11 cellular contexts compared by ENCODE assay signal in the genomic region with DNA sequence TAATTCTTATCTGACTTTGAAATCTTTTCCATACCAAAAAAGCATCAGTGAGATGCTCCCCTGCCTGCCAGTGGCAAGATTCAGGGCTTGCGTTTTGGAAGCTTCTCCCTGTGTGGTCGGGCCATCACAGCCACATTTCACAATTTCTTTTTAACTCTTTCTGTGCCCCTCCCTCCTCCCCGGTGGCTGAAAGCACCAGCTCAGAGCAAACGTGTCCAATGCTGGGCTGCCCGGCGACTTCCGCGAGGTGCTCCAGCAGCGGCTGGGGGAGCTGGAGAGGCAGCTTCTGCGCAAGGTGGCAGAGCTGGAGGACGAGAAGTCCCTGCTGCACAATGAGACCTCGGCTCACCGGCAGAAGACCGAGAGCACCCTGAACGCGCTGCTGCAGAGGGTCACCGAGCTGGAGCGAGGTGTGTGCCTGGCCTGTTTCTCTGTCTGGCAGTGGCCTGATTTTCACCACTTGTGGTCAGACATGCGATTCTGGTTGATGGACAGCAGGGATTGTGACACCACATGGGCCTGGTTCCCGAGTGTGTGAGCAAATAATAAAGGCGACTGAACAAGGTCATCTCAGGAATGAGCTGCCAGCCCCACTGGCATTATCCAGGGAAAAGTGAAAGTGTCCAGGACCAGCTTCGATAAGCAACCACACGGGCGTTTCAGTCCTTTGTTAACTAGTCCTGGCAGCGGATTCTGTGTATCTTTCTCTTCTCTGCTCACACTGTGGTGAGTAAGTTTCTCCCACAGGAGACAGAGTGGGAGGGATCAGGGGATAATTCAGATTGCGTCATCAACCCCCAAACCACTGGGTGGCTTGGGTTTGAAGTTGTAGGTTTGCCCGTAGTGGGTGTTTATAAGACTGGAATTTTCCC. TPM values are rescaled to one million over a fixed set of nuclear protein-coding genes. Genes with fewer than 3 reads are reported as not detected.
DNase-seq lines count a peak whose midpoint lies in the region; ATAC-seq and TF ChIP-seq lines count a peak whose summit lies in the region.
"Had no signal": no experiment of that assay in that cellular context is flagged by ENCODE, and none has a peak within 500 bp of the region (broad histone marks: within the 10 kb centered on the region; RNA-seq: fewer than 3 reads in every experiment).

No MANE protein-coding gene starts in this region.

- H3K27me3 ChIP-seq in lower lobe of right lung (ENCODE audit: low read depth) (peaks cover 46% of the 10 kb centered on the region), psoas muscle (ENCODE audit: insufficient read depth in 3 of 3, low read length in 2 of 3) (peaks cover 3 to 56% (median 24%) of the 10 kb centered on the region in 3 donors)

- H3K4me1 Mint-ChIP-seq in WTC11, result peaks cover 18% of the 10 kb centered on the region
- peaks cover 2 to 14% of the 10 kb centered on the region in 2 donors for H3K4me1 Mint-ChIP-seq in stimulated activated naive B cell treated with anti-CD40 and anti-IgM and Interleukin-4, amounts not matched to agents 10 μg/mL and 1 μg/mL and 100 μg/mL, for 72 hours
- peaks cover 1 to 17% of the 10 kb centered on the region in 2 donors for H3K4me1 Mint-ChIP-seq in immature natural killer cell

- H3K9me3 ChIP-seq in lower lobe of right lung (no peaks in the 10 kb centered on the region), psoas muscle (no peaks in the 10 kb centered on the region)

- peak overlapping the region; percentile 25 for H3K4me3 ChIP-seq in AG09309 (ENCODE audit: control insufficient read depth, low read depth, low read length)
- H3K4me3 ChIP-seq in lower lobe of right lung, result peak overlapping the region; percentile 31
- no peak overlapping the region for H3K4me3 ChIP-seq in psoas muscle

- H3K4me1 ChIP-seq in lower lobe of right lung (peaks cover 10% of the 10 kb centered on the region), psoas muscle (no peaks in the 10 kb centered on the region)

- CTCF ChIA-PET in WTC11 (lab: Charles Lee), result interaction anchor here (0.8 to 2.3 kb wide), 8 partner anchors 9 to 198 kb away, joined by 3 to 16 read pairs (median 3); no protein-coding TSS in a partner anchor

- no peaks in the 10 kb centered on the region for H3K9me3 Mint-ChIP-seq in WTC11
- no peaks in the 10 kb centered on the region for H3K9me3 Mint-ChIP-seq in stimulated activated naive B cell treated with anti-CD40 and anti-IgM and Interleukin-4, amounts not matched to agents 10 μg/mL and 1 μg/mL and 100 μg/mL, for 72 hours
- no peaks in the 10 kb centered on the region for H3K9me3 Mint-ChIP-seq in immature natural killer cell

- DNase-seq in AG09309 (ENCODE audit: low read depth) (peak; percentile 52), HuH-7.5 (ENCODE audit: low spot score) (peak; percentile 77), WTC11 (ENCODE audit: low spot score) (peak; percentile 47), lower lobe of right lung (no peak), immature natural killer cell (no peak), psoas muscle (no peak), SKM-1 (lab: John Stamatoyannopoulos, UW; ENCODE audit: unreplicated experiment) (no peak)
- no peak for DNase-seq in stimulated activated naive B cell treated with anti-CD40 and anti-IgM and Interleukin-4, amounts not matched to agents 10 μg/mL and 1 μg/mL and 100 μg/mL, for 72 hours
- DNase-seq: NCI-H446 treated with DMSO at 0.1 percent for 48 hours; stimulated activated CD4-positive, alpha-beta T cell treated with anti-CD3 and anti-CD28 coated beads, Interleukin-12 subunit alpha, Interleukin-12 subunit beta, amount 100 ng/mL, for 4 hours had no signal

- intact Hi-C loops in lower lobe of right lung (cut with DNase I) (no loop called here), psoas muscle (cut with DNase I) (no loop called here)

- H3K27ac ChIP-seq in lower lobe of right lung, result no peak overlapping the region
- H3K27ac ChIP-seq in psoas muscle, result no peak overlapping the region

- TF ChIP-seq CTCF in AG09309 (IDR thresholded peaks at IDR 0.05; ENCODE audit: control insufficient read depth, insufficient read depth, low read depth, low read length, missing control alignments) (no peak), WTC11 (IDR thresholded peaks at IDR 0.05) (no peak), lower lobe of right lung (IDR thresholded peaks at IDR 0.05) (no peak), psoas muscle (IDR thresholded peaks at IDR 0.05) (no peak)

- WGBS in psoas muscle, 3 donors, result 40 to 48% (median 44%) methylated on average over 25 to 27 of the region's 27 CpGs

- H3K27ac Mint-ChIP-seq in WTC11 (no peak overlapping the region), immature natural killer cell (no peak overlapping the region)
- H3K27ac Mint-ChIP-seq in stimulated activated naive B cell treated with anti-CD40 and anti-IgM and Interleukin-4, amounts not matched to agents 10 μg/mL and 1 μg/mL and 100 μg/mL, for 72 hours, result no peak overlapping the region

- H3K27me3 Mint-ChIP-seq in WTC11 (ENCODE audit: low read depth) (peaks cover 61% of the 10 kb centered on the region), immature natural killer cell (ENCODE audit: low read depth in 3 of 3) (peaks cover 4 to 16% (median 13%) of the 10 kb centered on the region in 3 donors)
- H3K27me3 Mint-ChIP-seq in stimulated activated naive B cell treated with anti-CD40 and anti-IgM and Interleukin-4, amounts not matched to agents 10 μg/mL and 1 μg/mL and 100 μg/mL, for 72 hours, result peaks cover 53 to 75% of the 10 kb centered on the region in 2 donors

- H3K36me3 Mint-ChIP-seq in WTC11 (peaks cover 5% of the 10 kb centered on the region), immature natural killer cell (peaks cover 0 to 4% (median 0%) of the 10 kb centered on the region in 3 donors)
- no peaks in the 10 kb centered on the region for H3K36me3 Mint-ChIP-seq in stimulated activated naive B cell treated with anti-CD40 and anti-IgM and Interleukin-4, amounts not matched to agents 10 μg/mL and 1 μg/mL and 100 μg/mL, for 72 hours

- H3K4me3 Mint-ChIP-seq in WTC11 (peak overlapping the region; percentile 80), immature natural killer cell (no peak overlapping the region)
- no peak overlapping the region for H3K4me3 Mint-ChIP-seq in stimulated activated naive B cell treated with anti-CD40 and anti-IgM and Interleukin-4, amounts not matched to agents 10 μg/mL and 1 μg/mL and 100 μg/mL, for 72 hours

- POLR2A ChIA-PET in WTC11 (lab: Charles Lee), result interaction anchor here (0.9 kb wide), 1 partner anchor 10 kb away, joined by 3 read pairs; no protein-coding TSS in a partner anchor

- ATAC-seq in WTC11 (peak; percentile 32), lower lobe of right lung (peak; percentile 22 to 30), psoas muscle (no peak)
- no peak for ATAC-seq in stimulated activated naive B cell treated with anti-CD40 and anti-IgM and Interleukin-4, amounts not matched to agents 10 μg/mL and 1 μg/mL and 100 μg/mL, for 72 hours (replicated peaks)
- ATAC-seq: HCT116 had no signal

- no peaks in the 10 kb centered on the region for H3K36me3 ChIP-seq in lower lobe of right lung
- H3K36me3 ChIP-seq in psoas muscle (ENCODE audit: insufficient read depth in 1 of 2, low read depth in 1 of 2), result no peaks in the 10 kb centered on the region

TF ChIP-seq in WTC11, 78 proteins besides CTCF, POLR2A, EP300 and RAD21:
- 0 out of 2 replicates have a peak, but pooled peaks have one; percentile 54 for TF ChIP-seq ZNF263 (CRISPR knock-in tag; IDR thresholded peaks at IDR 0.05; ENCODE audit: low read depth)
- TF ChIP-seq, protein P1, sequence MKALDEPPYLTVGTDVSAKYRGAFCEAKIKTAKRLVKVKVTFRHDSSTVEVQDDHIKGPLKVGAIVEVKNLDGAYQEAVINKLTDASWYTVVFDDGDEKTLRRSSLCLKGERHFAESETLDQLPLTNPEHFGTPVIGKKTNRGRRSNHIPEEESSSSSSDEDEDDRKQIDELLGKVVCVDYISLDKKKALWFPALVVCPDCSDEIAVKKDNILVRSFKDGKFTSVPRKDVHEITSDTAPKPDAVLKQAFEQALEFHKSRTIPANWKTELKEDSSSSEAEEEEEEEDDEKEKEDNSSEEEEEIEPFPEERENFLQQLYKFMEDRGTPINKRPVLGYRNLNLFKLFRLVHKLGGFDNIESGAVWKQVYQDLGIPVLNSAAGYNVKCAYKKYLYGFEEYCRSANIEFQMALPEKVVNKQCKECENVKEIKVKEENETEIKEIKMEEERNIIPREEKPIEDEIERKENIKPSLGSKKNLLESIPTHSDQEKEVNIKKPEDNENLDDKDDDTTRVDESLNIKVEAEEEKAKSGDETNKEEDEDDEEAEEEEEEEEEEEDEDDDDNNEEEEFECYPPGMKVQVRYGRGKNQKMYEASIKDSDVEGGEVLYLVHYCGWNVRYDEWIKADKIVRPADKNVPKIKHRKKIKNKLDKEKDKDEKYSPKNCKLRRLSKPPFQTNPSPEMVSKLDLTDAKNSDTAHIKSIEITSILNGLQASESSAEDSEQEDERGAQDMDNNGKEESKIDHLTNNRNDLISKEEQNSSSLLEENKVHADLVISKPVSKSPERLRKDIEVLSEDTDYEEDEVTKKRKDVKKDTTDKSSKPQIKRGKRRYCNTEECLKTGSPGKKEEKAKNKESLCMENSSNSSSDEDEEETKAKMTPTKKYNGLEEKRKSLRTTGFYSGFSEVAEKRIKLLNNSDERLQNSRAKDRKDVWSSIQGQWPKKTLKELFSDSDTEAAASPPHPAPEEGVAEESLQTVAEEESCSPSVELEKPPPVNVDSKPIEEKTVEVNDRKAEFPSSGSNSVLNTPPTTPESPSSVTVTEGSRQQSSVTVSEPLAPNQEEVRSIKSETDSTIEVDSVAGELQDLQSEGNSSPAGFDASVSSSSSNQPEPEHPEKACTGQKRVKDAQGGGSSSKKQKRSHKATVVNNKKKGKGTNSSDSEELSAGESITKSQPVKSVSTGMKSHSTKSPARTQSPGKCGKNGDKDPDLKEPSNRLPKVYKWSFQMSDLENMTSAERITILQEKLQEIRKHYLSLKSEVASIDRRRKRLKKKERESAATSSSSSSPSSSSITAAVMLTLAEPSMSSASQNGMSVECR (CRISPR knock-in tag; IDR thresholded peaks at IDR 0.05; ENCODE audit: borderline replicate concordance), result no peak

RNA-seq across cellular contexts. Expression of a gene that starts 2.6 kb away (rescaled TPM):
- total RNA-seq in WTC11 (2021), result 10.9 to 17.0 TPM (median 15.9 TPM) in 3 replicates
- 0.62 TPM for total RNA-seq in lower lobe of right lung
- polyA plus RNA-seq in immature natural killer cell, result not detected
- 1 to 10 TPM; 1.3 to 8.7 (median 3.7) TPM for total RNA-seq in psoas muscle
- polyA plus RNA-seq in psoas muscle, result 1 to 10 TPM; 2.1 to 8.3 (median 6.8) TPM

Comparison
In these comparisons a context has a peak if more than half of its experiments do, and no peak if none do; other contexts are left out.
1. DNase-seq: peak in AG09309 (single experiment), HuH-7.5 (single experiment) and WTC11 (single experiment); none in lower lobe of right lung (single experiment), stimulated activated naive B cell treated with anti-CD40 and anti-IgM and Interleukin-4, amounts not matched to agents 10 μg/mL and 1 μg/mL and 100 μg/mL, for 72 hours (single experiment), immature natural killer cell (0 of 3), psoas muscle (0 of 2) and SKM-1 (single experiment).
2. ATAC-seq: peak in WTC11 (single experiment) and lower lobe of right lung (2 of 2); none in stimulated activated naive B cell treated with anti-CD40 and anti-IgM and Interleukin-4, amounts not matched to agents 10 μg/mL and 1 μg/mL and 100 μg/mL, for 72 hours (0 of 2) and psoas muscle (0 of 4).